ENCODE assay signal across 12 cellular contexts in the genomic region with DNA sequence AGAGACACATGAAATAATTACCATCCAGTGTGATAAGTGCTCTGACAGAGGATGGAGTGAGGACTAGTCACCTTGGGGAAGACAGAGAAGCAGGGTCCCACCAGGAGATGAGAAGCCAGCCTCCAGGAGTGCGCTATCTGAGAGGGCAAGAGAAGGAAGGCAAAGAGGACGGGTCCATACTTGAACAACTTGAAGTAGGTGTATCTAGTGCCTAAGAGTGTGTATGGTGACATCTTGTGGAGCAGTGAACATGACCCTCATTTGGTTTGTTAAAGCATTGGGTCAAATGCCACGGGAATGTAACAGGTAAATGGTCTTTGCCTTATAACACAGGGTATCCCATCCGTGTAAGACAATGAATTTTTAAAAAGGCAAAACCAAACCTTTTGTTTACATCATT. TPM values are rescaled to one million over a fixed set of nuclear protein-coding genes. Genes with fewer than 3 reads are reported as not detected.
A peak's percentile ranks its signal among the peaks of the same experiment; 100 is the strongest.
DNase-seq lines count a peak whose midpoint lies in the region; ATAC-seq and TF ChIP-seq lines count a peak whose summit lies in the region.
"Had no signal": no experiment of that assay in that cellular context is flagged by ENCODE, and none has a peak within 500 bp of the region (broad histone marks: within the 10 kb centered on the region; RNA-seq: fewer than 3 reads in every experiment).

No MANE protein-coding gene starts in this region.

- H3K4me3 ChIP-seq in left ventricle myocardium inferior: no peak overlapping the region
- H3K4me3 ChIP-seq: skin epidermis, tibial nerve had no signal

- no peak for DNase-seq in activated CD4-positive, alpha-beta T cell treated with anti-CD3 and anti-CD28 coated beads, Interleukin-2, amount 10 ng/mL, durations not matched to agents 24 days and 14 days
- no peak for DNase-seq in activated CD4-positive, alpha-beta T cell treated with anti-CD3 and anti-CD28 coated beads for 1 hour
- DNase-seq in HFFc6 (no peak), left ventricle myocardium inferior (no peak), NCI-H69 (lab: John Stamatoyannopoulos, UW) (no peak), SKM-1 treated with dmso at 0.1 percent for 144 hours (lab: John Stamatoyannopoulos, UW; ENCODE audit: unreplicated experiment) (no peak)
- no peak for DNase-seq in activated naive CD8-positive, alpha-beta T cell treated with anti-CD3 and anti-CD28 coated beads for 36 hours
- DNase-seq: DMS153 had no signal

- H3K27me3 ChIP-seq in left ventricle myocardium inferior (ENCODE audit: low read depth): no peaks in the 10 kb centered on the region
- H3K27me3 ChIP-seq: tibial nerve had no signal

- peaks cover 93% of the 10 kb centered on the region for H3K36me3 Mint-ChIP-seq in activated CD4-positive, alpha-beta T cell treated with anti-CD3 and anti-CD28 coated beads, Interleukin-2, amount 10 ng/mL, durations not matched to agents 24 days and 14 days (ENCODE audit: low read depth)
- H3K36me3 Mint-ChIP-seq in HFFc6 (ENCODE audit: low read depth): peaks cover 29% of the 10 kb centered on the region
- H3K36me3 Mint-ChIP-seq in activated naive CD8-positive, alpha-beta T cell treated with anti-CD3 and anti-CD28 coated beads for 36 hours: peaks cover 95% of the 10 kb centered on the region
- H3K36me3 Mint-ChIP-seq in stimulated activated memory B cell treated with anti-CD40 and anti-IgM and Interleukin-4, amounts not matched to agents 10 μg/mL and 1 μg/mL and 100 μg/mL, for 72 hours: peaks cover 83% of the 10 kb centered on the region

- H3K27me3 Mint-ChIP-seq in activated CD4-positive, alpha-beta T cell treated with anti-CD3 and anti-CD28 coated beads, Interleukin-2, amount 10 ng/mL, durations not matched to agents 24 days and 14 days: peaks cover 2% of the 10 kb centered on the region
- 0 out of 2 replicates have a peak, but pooled peaks cover 2% of the 10 kb centered on the region for H3K27me3 Mint-ChIP-seq in HFFc6 (ENCODE audit: insufficient read depth)
- peaks cover 48% of the 10 kb centered on the region for H3K27me3 Mint-ChIP-seq in activated naive CD8-positive, alpha-beta T cell treated with anti-CD3 and anti-CD28 coated beads for 36 hours
- H3K27me3 Mint-ChIP-seq in stimulated activated memory B cell treated with anti-CD40 and anti-IgM and Interleukin-4, amounts not matched to agents 10 μg/mL and 1 μg/mL and 100 μg/mL, for 72 hours: no peaks in the 10 kb centered on the region

- H3K4me1 Mint-ChIP-seq in activated CD4-positive, alpha-beta T cell treated with anti-CD3 and anti-CD28 coated beads, Interleukin-2, amount 10 ng/mL, durations not matched to agents 24 days and 14 days: peaks cover 50% of the 10 kb centered on the region
- H3K4me1 Mint-ChIP-seq in HFFc6 (ENCODE audit: low read depth): peaks cover 84% of the 10 kb centered on the region
- H3K4me1 Mint-ChIP-seq in activated naive CD8-positive, alpha-beta T cell treated with anti-CD3 and anti-CD28 coated beads for 36 hours: peaks cover 56% of the 10 kb centered on the region
- H3K4me1 Mint-ChIP-seq in stimulated activated memory B cell treated with anti-CD40 and anti-IgM and Interleukin-4, amounts not matched to agents 10 μg/mL and 1 μg/mL and 100 μg/mL, for 72 hours: peaks cover 77% of the 10 kb centered on the region

- no peak for TF ChIP-seq CTCF in HFFc6 (IDR thresholded peaks at IDR 0.05)
- TF ChIP-seq CTCF in left ventricle myocardium inferior (IDR thresholded peaks at IDR 0.05; ENCODE audit: borderline replicate concordance): no peak

- H3K27ac Mint-ChIP-seq in activated CD4-positive, alpha-beta T cell treated with anti-CD3 and anti-CD28 coated beads, Interleukin-2, amount 10 ng/mL, durations not matched to agents 24 days and 14 days: peak overlapping the region; percentile 99
- H3K27ac Mint-ChIP-seq in HFFc6: peak overlapping the region; percentile 56
- H3K27ac Mint-ChIP-seq in activated naive CD8-positive, alpha-beta T cell treated with anti-CD3 and anti-CD28 coated beads for 36 hours: peak overlapping the region; percentile 97
- peak overlapping the region; percentile 94 for H3K27ac Mint-ChIP-seq in stimulated activated memory B cell treated with anti-CD40 and anti-IgM and Interleukin-4, amounts not matched to agents 10 μg/mL and 1 μg/mL and 100 μg/mL, for 72 hours

- ATAC-seq in stimulated activated memory B cell treated with anti-CD40 and anti-IgM and Interleukin-4, amounts not matched to agents 10 μg/mL and 1 μg/mL and 100 μg/mL, for 72 hours: peak; percentile 37

- H3K9me3 ChIP-seq in left ventricle myocardium inferior (replicated peaks): no peaks in the 10 kb centered on the region
- H3K9me3 ChIP-seq: tibial nerve had no signal

- H3K4me1 ChIP-seq in left ventricle myocardium inferior: peaks cover under 1% of the 10 kb centered on the region

- H3K27ac ChIP-seq in left ventricle myocardium inferior (replicated peaks): no peak overlapping the region
- H3K27ac ChIP-seq: HL-60 had no signal

- intact Hi-C loops in activated CD4-positive, alpha-beta T cell treated with anti-CD3 and anti-CD28 coated beads, Interleukin-2, amount 10 ng/mL, durations not matched to agents 24 days and 14 days (cut with micrococcal nuclease): no loop called here
- intact Hi-C loops in left ventricle myocardium inferior (cut with micrococcal nuclease): no loop called here

- H3K4me3 Mint-ChIP-seq in activated CD4-positive, alpha-beta T cell treated with anti-CD3 and anti-CD28 coated beads, Interleukin-2, amount 10 ng/mL, durations not matched to agents 24 days and 14 days: peak overlapping the region; percentile 90
- peak overlapping the region; percentile 43; the same call in 1 of the 2 replicates for H3K4me3 Mint-ChIP-seq in HFFc6
- peak overlapping the region; percentile 96 for H3K4me3 Mint-ChIP-seq in activated naive CD8-positive, alpha-beta T cell treated with anti-CD3 and anti-CD28 coated beads for 36 hours
- H3K4me3 Mint-ChIP-seq in stimulated activated memory B cell treated with anti-CD40 and anti-IgM and Interleukin-4, amounts not matched to agents 10 μg/mL and 1 μg/mL and 100 μg/mL, for 72 hours: peak overlapping the region; percentile 91

- peaks cover 4% of the 10 kb centered on the region for H3K9me3 Mint-ChIP-seq in activated CD4-positive, alpha-beta T cell treated with anti-CD3 and anti-CD28 coated beads, Interleukin-2, amount 10 ng/mL, durations not matched to agents 24 days and 14 days
- no peaks in the 10 kb centered on the region for H3K9me3 Mint-ChIP-seq in HFFc6
- peaks cover 1% of the 10 kb centered on the region for H3K9me3 Mint-ChIP-seq in activated naive CD8-positive, alpha-beta T cell treated with anti-CD3 and anti-CD28 coated beads for 36 hours
- no peaks in the 10 kb centered on the region for H3K9me3 Mint-ChIP-seq in stimulated activated memory B cell treated with anti-CD40 and anti-IgM and Interleukin-4, amounts not matched to agents 10 μg/mL and 1 μg/mL and 100 μg/mL, for 72 hours

- H3K36me3 ChIP-seq in left ventricle myocardium inferior: peaks cover 28% of the 10 kb centered on the region

RNA-seq across cellular contexts. Expression of a gene that starts 39.8 kb away (rescaled TPM):
- total RNA-seq in activated CD4-positive, alpha-beta T cell treated with anti-CD3 and anti-CD28 coated beads, Interleukin-2, amount 10 ng/mL, durations not matched to agents 24 days and 14 days: 63.2 and 66.0 TPM in 2 replicates
- 10 to 100 TPM; 25.3 to 34.1 (median 31.7) TPM for total RNA-seq in HFFc6 (2021; fragmentation: NEBNext Ultra II Directional; extraction: Animal tissue kit (Norgen Biotek cat#: 25700))
- total RNA-seq in activated naive CD8-positive, alpha-beta T cell treated with anti-CD3 and anti-CD28 coated beads for 36 hours: 10 to 100 TPM; 86.1 to 86.2 TPM
- total RNA-seq in left ventricle myocardium inferior: 49.9 TPM

Comparison
In these comparisons a context has a peak if more than half of its experiments do, and no peak if none do; other contexts are left out.
1. H3K4me3 Mint-ChIP-seq: peak in every context shown above with its lines; median percentile 96 in activated naive CD8-positive, alpha-beta T cell treated with anti-CD3 and anti-CD28 coated beads for 36 hours; 91 in stimulated activated memory B cell treated with anti-CD40 and anti-IgM and Interleukin-4, amounts not matched to agents 10 μg/mL and 1 μg/mL and 100 μg/mL, for 72 hours; 90 in activated CD4-positive, alpha-beta T cell treated with anti-CD3 and anti-CD28 coated beads, Interleukin-2, amount 10 ng/mL, durations not matched to agents 24 days and 14 days; 43 in HFFc6.